In the genomic region with DNA sequence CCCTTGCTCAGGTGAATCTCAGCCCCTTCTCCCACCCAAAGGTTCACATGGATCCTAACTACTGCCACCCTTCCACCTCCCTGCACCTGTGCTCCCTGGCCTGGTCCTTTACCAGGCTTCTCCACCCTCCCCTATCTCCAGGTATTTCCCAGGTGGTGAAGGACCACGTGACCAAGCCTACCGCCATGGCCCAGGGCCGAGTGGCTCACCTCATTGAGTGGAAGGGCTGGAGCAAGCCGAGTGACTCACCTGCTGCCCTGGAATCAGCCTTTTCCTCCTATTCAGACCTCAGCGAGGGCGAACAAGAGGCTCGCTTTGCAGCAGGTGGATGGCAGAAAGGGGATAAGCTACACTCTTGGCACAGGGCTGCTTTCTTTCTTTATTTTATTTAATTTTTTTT, we compare ENCODE assay signal across 24 cellular contexts. TPM values are rescaled to one million over a fixed set of nuclear protein-coding genes. Genes with fewer than 3 reads are reported as not detected.
DNase-seq lines count a peak whose midpoint lies in the region; ATAC-seq, FAIRE-seq and TF ChIP-seq lines count a peak whose summit lies in the region.
"Had no signal": no experiment of that assay in that cellular context is flagged by ENCODE, and none has a peak within 500 bp of the region (broad histone marks: within the 10 kb centered on the region; RNA-seq: fewer than 3 reads in every experiment).

No MANE protein-coding gene starts in this region.

- no peaks in the 10 kb centered on the region for H4K20me1 ChIP-seq in mammary epithelial cell (ENCODE audit: insufficient read depth, low read length)

- no peaks in the 10 kb centered on the region for H3K9me3 Mint-ChIP-seq in stimulated activated memory B cell treated with anti-CD40 and anti-IgM and Interleukin-4, amounts not matched to agents 10 μg/mL and 1 μg/mL and 100 μg/mL, for 72 hours
- H3K9me3 Mint-ChIP-seq: activated CD4-positive, alpha-beta memory T cell treated with anti-CD3 and anti-CD28 coated beads for 36 hours had no signal

- H3K27ac ChIP-seq in mammary epithelial cell (ENCODE audit: insufficient read depth, low read depth, low read length) (no peak overlapping the region), pancreas (peak overlapping the region in 1 of 4 donors; percentile 22)
- H3K27ac ChIP-seq: adrenal gland, BLaER1, heart left ventricle, suprapubic skin had no signal

- peaks cover 14% of the 10 kb centered on the region for H3K79me2 ChIP-seq in mammary epithelial cell (ENCODE audit: insufficient read depth, low read length)

- FAIRE-seq in pancreas (lab: Jason Lieb, UNC): no peak
- FAIRE-seq: endometrium had no signal

- TF ChIP-seq CTCF in mammary epithelial cell (conservative IDR thresholded peaks at IDR 0.05 in 1 of 2, IDR thresholded peaks at IDR 0.05 in 1 of 2; ENCODE audit: extremely low read depth in 1 of 2, insufficient read depth in 1 of 2, low read depth in 1 of 2, low read length in 2 of 2) (no peak), pancreas (IDR thresholded peaks at IDR 0.05) (no peak)

- dilution Hi-C loops in mammary epithelial cell (cut with HindIII; ENCODE audit: low sequenced_read_pairs): no loop called here

- peaks cover 23% of the 10 kb centered on the region for H3K4me1 Mint-ChIP-seq in stimulated activated memory B cell treated with anti-CD40 and anti-IgM and Interleukin-4, amounts not matched to agents 10 μg/mL and 1 μg/mL and 100 μg/mL, for 72 hours

- no peak overlapping the region for H3K4me3 Mint-ChIP-seq in stimulated activated memory B cell treated with anti-CD40 and anti-IgM and Interleukin-4, amounts not matched to agents 10 μg/mL and 1 μg/mL and 100 μg/mL, for 72 hours
- H3K4me3 Mint-ChIP-seq: activated CD4-positive, alpha-beta memory T cell treated with anti-CD3 and anti-CD28 coated beads for 36 hours had no signal

- peaks cover 26% of the 10 kb centered on the region for H3K36me3 Mint-ChIP-seq in stimulated activated memory B cell treated with anti-CD40 and anti-IgM and Interleukin-4, amounts not matched to agents 10 μg/mL and 1 μg/mL and 100 μg/mL, for 72 hours

- intact Hi-C loops in mammary epithelial cell (cut with micrococcal nuclease) (no loop called here), pancreas (cut with DNase I) (no loop called here)

- BruUV-seq in mammary epithelial cell (replicated peaks; lab: Mats Ljungman, UMichigan): no TSS peak

- DNase-seq in DMS79 treated with DMSO at 0.1 percent for 48 hours (lab: John Stamatoyannopoulos, UW) (peak; percentile 77), NCI-H2196 treated with DMSO at 0.1 percent for 48 hours (lab: John Stamatoyannopoulos, UW; ENCODE audit: unreplicated experiment) (peak; percentile 100), mammary epithelial cell (peak; percentile 94), pancreas (peak in 5 of 6 donors; percentile 69 to 92 (median 88)), cerebellum (ENCODE audit: low spot score) (no peak)
- DNase-seq: ACHN; activated CD4-positive, alpha-beta memory T cell treated with anti-CD3 and anti-CD28 coated beads for 36 hours; activated effector memory CD4-positive, alpha-beta T cell treated with Interleukin-2 at 50 U/mL for 16 hours; adrenal gland; cortex of kidney; Karpas-422; left ventricle myocardium superior; NCI-H1694 treated with DMSO at 0.1 percent for 48 hours; NCI-H526; Right ventricle myocardium superior had no signal

- H3K4me3 ChIP-seq in mammary epithelial cell (replicated peaks in 1 of 3; ENCODE audit: insufficient read depth in 1 of 3, low read depth in 2 of 3, low read length in 3 of 3) (no peak overlapping the region), pancreas (no peak overlapping the region)
- H3K4me3 ChIP-seq: adrenal gland, BLaER1, HAP-1, heart left ventricle, mucosa of descending colon, suprapubic skin had no signal

- no peaks in the 10 kb centered on the region for H3K36me3 ChIP-seq in mammary epithelial cell (ENCODE audit: insufficient read depth, low read length)
- H3K36me3 ChIP-seq in pancreas: no peaks in the 10 kb centered on the region

- CTCF ChIA-PET in mammary epithelial cell (lab: Charles Lee; ENCODE audit: low non-redundant PET): no interaction called here

- H3K27me3 Mint-ChIP-seq in stimulated activated memory B cell treated with anti-CD40 and anti-IgM and Interleukin-4, amounts not matched to agents 10 μg/mL and 1 μg/mL and 100 μg/mL, for 72 hours: peaks cover 14% of the 10 kb centered on the region
- H3K27me3 Mint-ChIP-seq: activated CD4-positive, alpha-beta memory T cell treated with anti-CD3 and anti-CD28 coated beads for 36 hours had no signal

- H3K9ac ChIP-seq in mammary epithelial cell (ENCODE audit: insufficient read depth, low read length): no peak overlapping the region
- H3K9ac ChIP-seq: BLaER1 had no signal

- no peak overlapping the region for H2AFZ ChIP-seq in mammary epithelial cell (ENCODE audit: low read depth, low read length)

- H3K4me1 ChIP-seq in mammary epithelial cell (ENCODE audit: insufficient read depth, low read length) (peaks cover 63% of the 10 kb centered on the region), pancreas (peaks cover 0 to 6% (median 0%) of the 10 kb centered on the region in 3 donors)

- peak; percentile 80 to 89 (median 82) for ATAC-seq in pancreas
- no peak for ATAC-seq in stimulated activated memory B cell treated with anti-CD40 and anti-IgM and Interleukin-4, amounts not matched to agents 10 μg/mL and 1 μg/mL and 100 μg/mL, for 72 hours
- ATAC-seq in HG02981 (IDR thresholded peaks at IDR 0.05; ENCODE audit: unreplicated experiment): no peak
- ATAC-seq in GM19324 (IDR thresholded peaks at IDR 0.05; ENCODE audit: low FRiP score, unreplicated experiment): no peak
- ATAC-seq: heart left ventricle, left ventricle myocardium superior, mucosa of descending colon had no signal

- whole genome bisulfite sequencing in mammary epithelial cell (ENCODE audit: low coverage, missing lambda C conversion rate): 11% methylated on average over 7 of the region's 7 CpGs
- WGBS in pancreas, 2 donors: 54 to 58% methylated on average over 7 of the region's 7 CpGs

- in situ Hi-C loops in mammary epithelial cell (cut with MboI; ENCODE audit: low sequenced_read_pairs in 2 of 2): no loop called here

- no peak overlapping the region for H3K4me2 ChIP-seq in mammary epithelial cell (ENCODE audit: insufficient read depth, low read depth, low read length)
- H3K4me2 ChIP-seq: BLaER1 had no signal

- no peak overlapping the region for H3K27ac Mint-ChIP-seq in stimulated activated memory B cell treated with anti-CD40 and anti-IgM and Interleukin-4, amounts not matched to agents 10 μg/mL and 1 μg/mL and 100 μg/mL, for 72 hours
- H3K27ac Mint-ChIP-seq: activated CD4-positive, alpha-beta memory T cell treated with anti-CD3 and anti-CD28 coated beads for 36 hours had no signal

- no peaks in the 10 kb centered on the region for H3K9me3 ChIP-seq in mammary epithelial cell (replicated peaks; ENCODE audit: insufficient read depth, low read length)
- H3K9me3 ChIP-seq in pancreas: no peaks in the 10 kb centered on the region
- H3K9me3 ChIP-seq: adrenal gland, BLaER1, HAP-1, heart left ventricle, mucosa of descending colon, suprapubic skin had no signal

- no peaks in the 10 kb centered on the region for H3K27me3 ChIP-seq in mammary epithelial cell (ENCODE audit: insufficient read depth, low read length)
- H3K27me3 ChIP-seq in pancreas: no peaks in the 10 kb centered on the region
- H3K27me3 ChIP-seq: adrenal gland, BLaER1, heart left ventricle, suprapubic skin had no signal

RNA-seq across cellular contexts. Expression of a gene that starts 4.5 kb away (rescaled TPM):
- total RNA-seq in mammary epithelial cell (10 to 100 TPM; 10.7 to 15.5 TPM), pancreas (1 to 10 TPM; 4.0 to 7.9 (median 6.4) TPM), cerebellum (28.6 TPM)
- polyA plus RNA-seq in mammary epithelial cell (12.1 TPM), pancreas (10 to 100 TPM; 12.7 to 22.5 TPM)
- 14.8 TPM for polyA minus RNA-seq in mammary epithelial cell

RNA-seq across cellular contexts. Expression of a gene that starts 19.5 kb away (rescaled TPM):
- total RNA-seq in mammary epithelial cell: 10 to 100 TPM in 1 of 2 donors, 1 to 10 TPM in 1; 5.7 to 10.7 TPM
- 5.1 TPM for polyA plus RNA-seq in mammary epithelial cell
- polyA minus RNA-seq in mammary epithelial cell: 6.6 TPM
- total RNA-seq in pancreas: 1 to 10 TPM; 4.9 to 9.2 (median 6.2) TPM
- 10 to 100 TPM; 22.2 to 25.5 TPM for polyA plus RNA-seq in pancreas
- total RNA-seq in cerebellum: 16.0 TPM

RNA-seq across cellular contexts. Expression of a gene that starts 19.6 kb away (rescaled TPM):
- total RNA-seq in mammary epithelial cell: 10 to 100 TPM; 41.7 to 78.2 TPM
- 169 TPM for polyA plus RNA-seq in mammary epithelial cell
- 107 TPM for polyA minus RNA-seq in mammary epithelial cell
- total RNA-seq in pancreas: 10 to 100 TPM; 19.7 to 38.2 (median 25.7) TPM
- 100 to 1,000 TPM in 1 of 2 donors, 10 to 100 TPM in 1; 98.0 to 116 TPM for polyA plus RNA-seq in pancreas
- 32.5 TPM for total RNA-seq in cerebellum

RNA-seq across cellular contexts. Expression of a gene that starts 27.5 kb away (rescaled TPM):
- total RNA-seq in mammary epithelial cell: 100 to 1,000 TPM; 278 to 534 TPM
- polyA plus RNA-seq in mammary epithelial cell: 528 TPM
- polyA minus RNA-seq in mammary epithelial cell: 785 TPM
- 100 to 1,000 TPM; 118 to 207 (median 178) TPM for total RNA-seq in pancreas
- 100 to 1,000 TPM; 159 to 163 TPM for polyA plus RNA-seq in pancreas
- total RNA-seq in cerebellum: 83.3 TPM

RNA-seq across cellular contexts. Expression of a gene that starts 36.1 kb away (rescaled TPM):
- total RNA-seq in mammary epithelial cell (not detected), pancreas (under 1 TPM in 5 of 6 donors, not detected in 1; 0.28 to 0.72 (median 0.54) TPM), cerebellum (0.36 TPM)
- polyA plus RNA-seq in mammary epithelial cell (not detected), pancreas (1 to 10 TPM in 1 of 2 donors, under 1 TPM in 1; 0.40 to 1.3 TPM)
- polyA minus RNA-seq in mammary epithelial cell: not detected
- total RNA-seq: activated CD4-positive, alpha-beta memory T cell treated with anti-CD3 and anti-CD28 coated beads for 36 hours had no signal

Comparison
In these comparisons a context has a peak if more than half of its experiments do, and no peak if none do; other contexts are left out.
1. ATAC-seq: peak in pancreas (4 of 4); none in stimulated activated memory B cell treated with anti-CD40 and anti-IgM and Interleukin-4, amounts not matched to agents 10 μg/mL and 1 μg/mL and 100 μg/mL, for 72 hours (single experiment), HG02981 (single experiment) and GM19324 (single experiment).